In genomic region chr16:1707193-1707790, GRCh38 we compare ENCODE assay signal across 8 cellular contexts. TPM values are rescaled to one million over a fixed set of nuclear protein-coding genes. Genes with fewer than 3 reads are reported as not detected.
A peak's percentile ranks its signal among the peaks of the same experiment; 100 is the strongest.
DNase-seq lines count a peak whose midpoint lies in the region; ATAC-seq and TF ChIP-seq lines count a peak whose summit lies in the region.

No MANE protein-coding gene starts in this region.

- intact Hi-C loops in Panc1 (cut with micrococcal nuclease; ENCODE audit: unreplicated experiment), result no loop called here
- intact Hi-C loops in upper lobe of right lung (cut with DNase I), result no loop called here

- H3K27ac ChIP-seq in Panc1 (ENCODE audit: low read length) (peak overlapping the region; percentile 94), mesendoderm (ENCODE audit: low read depth, low read length) (no peak overlapping the region), upper lobe of right lung (peak overlapping the region; percentile 94)

- H3K9me3 ChIP-seq in Panc1 (ENCODE audit: control insufficient read depth, insufficient read depth, low read depth, low read length) (no peaks in the 10 kb centered on the region), upper lobe of right lung (no peaks in the 10 kb centered on the region)

- H3K79me1 ChIP-seq in mesendoderm (ENCODE audit: low read length), result peaks cover 18% of the 10 kb centered on the region

- H3K4me1 ChIP-seq in Panc1 (ENCODE audit: control insufficient read depth, insufficient read depth, low read length) (peaks cover 33% of the 10 kb centered on the region), mesendoderm (ENCODE audit: control insufficient read depth, low read depth, low read length) (peaks cover 3% of the 10 kb centered on the region), upper lobe of right lung (peaks cover 23% of the 10 kb centered on the region)

- TF ChIP-seq CTCF in GM10266 (IDR thresholded peaks at IDR 0.05; ENCODE audit: control insufficient read depth, insufficient read depth, low read depth, missing control alignments) (no peak), Panc1 (IDR thresholded peaks at IDR 0.05) (no peak), upper lobe of right lung (IDR thresholded peaks at IDR 0.05) (no peak)

- no peak overlapping the region for H4K5ac ChIP-seq in mesendoderm (ENCODE audit: low read length)

- H3K27me3 ChIP-seq in Panc1 (ENCODE audit: control insufficient read depth, insufficient read depth, low read length), result no peaks in the 10 kb centered on the region
- no peaks in the 10 kb centered on the region for H3K27me3 ChIP-seq in mesendoderm (ENCODE audit: insufficient read depth, low read length, poor library complexity)
- H3K27me3 ChIP-seq in upper lobe of right lung, result no peaks in the 10 kb centered on the region

- in situ Hi-C loops in Panc1 (cut with HindIII; ENCODE audit: low pct_unique_long_range_greater_than_20kb, low sequenced_read_pairs), result no loop called here

- H3K79me2 ChIP-seq in mesendoderm (ENCODE audit: control insufficient read depth, insufficient read depth, low read length), result peaks cover 20% of the 10 kb centered on the region

- no peak overlapping the region for H3K23ac ChIP-seq in mesendoderm (ENCODE audit: low read length)

- peak overlapping the region; percentile 75 for H3K9ac ChIP-seq in mesendoderm (ENCODE audit: low read length)

- H2BK15ac ChIP-seq in mesendoderm (replicated peaks; ENCODE audit: low read depth), result no peak overlapping the region

- H2AK5ac ChIP-seq in mesendoderm (ENCODE audit: low read length), result peak overlapping the region; percentile 40

- H3K36me3 ChIP-seq in Panc1 (ENCODE audit: control insufficient read depth, insufficient read depth, low read length), result peaks cover 5% of the 10 kb centered on the region; the same call in 1 of the 2 replicates
- peaks cover 2% of the 10 kb centered on the region for H3K36me3 ChIP-seq in mesendoderm (ENCODE audit: control insufficient read depth, insufficient read depth, low read length)
- peaks cover 3% of the 10 kb centered on the region for H3K36me3 ChIP-seq in upper lobe of right lung

- H3K56ac ChIP-seq in mesendoderm (ENCODE audit: low read length), result peak overlapping the region; percentile 85

- TSS peak; percentile 46 for BruUV-seq in Panc1 (replicated peaks; lab: Mats Ljungman, UMichigan)

- WGBS in mesendoderm (ENCODE audit: extremely low coverage, insufficient coverage, low lambda C conversion rate), result no CpG with 5 or more reads among the region's 16 CpGs

- CTCF ChIA-PET in Panc1 (lab: Charles Lee), result no interaction called here

- H3K4me3 ChIP-seq in Panc1 (ENCODE audit: low read depth in 2 of 2, low read length in 2 of 2), result peak overlapping the region; percentile 75 to 90
- H3K4me3 ChIP-seq in mesendoderm (ENCODE audit: low read length), result peak overlapping the region; percentile 41
- peak overlapping the region; percentile 98 for H3K4me3 ChIP-seq in upper lobe of right lung

- ATAC-seq in Panc1 (no peak), upper lobe of right lung (no peak), HG03045 (IDR thresholded peaks at IDR 0.05; ENCODE audit: unreplicated experiment) (no peak), HG02885 (IDR thresholded peaks at IDR 0.05; ENCODE audit: poor library complexity, unreplicated experiment) (no peak)

- POLR2A ChIA-PET in Panc1 (lab: Charles Lee), result no interaction called here

- DNase-seq in GM10266 (ENCODE audit: extremely low spot score) (peak; percentile 47), Panc1 (ENCODE audit: low read depth, low spot score) (no peak), dermis blood vessel endothelial cell (peak; percentile 48), mesendoderm (peak; percentile 20), upper lobe of right lung (no peak), NCI-H226 (no peak)

- H3K4me2 ChIP-seq in mesendoderm (ENCODE audit: low read length), result peak overlapping the region; percentile 92

- H3K4ac ChIP-seq in mesendoderm (ENCODE audit: low read depth, low read length), result no peak overlapping the region

- H2BK120ac ChIP-seq in mesendoderm (ENCODE audit: low read depth, low read length), result no peak overlapping the region

- H4K8ac ChIP-seq in mesendoderm (ENCODE audit: low read depth, low read length), result no peak overlapping the region

- H2BK5ac ChIP-seq in mesendoderm (ENCODE audit: low read length), result no peak overlapping the region

- H3K18ac ChIP-seq in mesendoderm (ENCODE audit: low read length), result no peak overlapping the region

RNA-seq across cellular contexts. Expression of gene MAPK8IP3, which starts 1.3 kb away (rescaled TPM):
- total RNA-seq in Panc1 (2021; ENCODE audit: unreplicated experiment), result 108 TPM
- 113 TPM for polyA plus RNA-seq in Panc1 (2012; ENCODE audit: insufficient read length)
- total RNA-seq in dermis blood vessel endothelial cell, result 20.9 and 41.0 TPM in 2 replicates
- 16.1 TPM for polyA plus RNA-seq in mesendoderm (2013, experiment 1 of 2)
- 14.7 TPM for polyA plus RNA-seq in mesendoderm (2013, experiment 2 of 2)
- total RNA-seq in upper lobe of right lung, result 77.3 TPM

RNA-seq across cellular contexts. Expression of gene JPT2, which starts 29.2 kb away (rescaled TPM):
- total RNA-seq in Panc1 (2021; ENCODE audit: unreplicated experiment), result 200 TPM
- polyA plus RNA-seq in Panc1 (2012; ENCODE audit: insufficient read length), result 144 TPM
- 63.0 and 114 TPM in 2 replicates for total RNA-seq in dermis blood vessel endothelial cell
- 167 TPM for polyA plus RNA-seq in mesendoderm (2013, experiment 1 of 2)
- polyA plus RNA-seq in mesendoderm (2013, experiment 2 of 2), result 168 TPM
- 44.8 TPM for total RNA-seq in upper lobe of right lung

Comparison
In these comparisons a context has a peak if more than half of its experiments do, and no peak if none do; other contexts are left out.
1. DNase-seq: peak in GM10266 (single experiment), dermis blood vessel endothelial cell (single experiment) and mesendoderm (single experiment); none in Panc1 (single experiment), upper lobe of right lung (single experiment) and NCI-H226 (single experiment).
2. H3K4me3 ChIP-seq: peak in every context shown above with its lines; median percentile 98 in upper lobe of right lung; 82 in Panc1; 41 in mesendoderm.